16 cellular contexts compared by ENCODE assay signal in genomic region chr15:58467121-58467721, GRCh38. TPM values are rescaled to one million over a fixed set of nuclear protein-coding genes. Genes with fewer than 3 reads are reported as not detected.
DNase-seq lines count a peak whose midpoint lies in the region; ATAC-seq, FAIRE-seq and TF ChIP-seq lines count a peak whose summit lies in the region.
"Had no signal": no experiment of that assay in that cellular context is flagged by ENCODE, and none has a peak within 500 bp of the region (broad histone marks: within the 10 kb centered on the region; RNA-seq: fewer than 3 reads in every experiment).

No MANE protein-coding gene starts in this region.

- peak overlapping the region; percentile 26 for H3K4me3 Mint-ChIP-seq in Calu3 (ENCODE audit: low read depth, unreplicated experiment)
- no peak overlapping the region for H3K4me3 Mint-ChIP-seq in naive thymus-derived CD4-positive, alpha-beta T cell
- H3K4me3 Mint-ChIP-seq: activated B cell treated with CpG ODN at 0.5 μM for 24 hours; activated T-cell treated with anti-CD3 and anti-CD28 coated beads, Interleukin-2, amount 50 U/mL, for 4 hours had no signal

- H3K9me3 Mint-ChIP-seq in Calu3 (ENCODE audit: low read depth, unreplicated experiment): peaks cover 3% of the 10 kb centered on the region
- no peaks in the 10 kb centered on the region for H3K9me3 Mint-ChIP-seq in naive thymus-derived CD4-positive, alpha-beta T cell
- H3K9me3 Mint-ChIP-seq: activated B cell treated with CpG ODN at 0.5 μM for 24 hours; activated T-cell treated with anti-CD3 and anti-CD28 coated beads, Interleukin-2, amount 50 U/mL, for 4 hours; CD4-positive, alpha-beta memory T cell had no signal

- H3K27me3 Mint-ChIP-seq in Calu3 (ENCODE audit: unreplicated experiment): no peaks in the 10 kb centered on the region
- H3K27me3 Mint-ChIP-seq in naive thymus-derived CD4-positive, alpha-beta T cell: no peaks in the 10 kb centered on the region

- TF ChIP-seq RAD21 in K562 (CRISPR knock-in tag; conservative IDR thresholded peaks at IDR 0.05 in 1 of 2, IDR thresholded peaks at IDR 0.05 in 1 of 2): no peak

- no peak overlapping the region for H3K4me3 ChIP-seq in K562
- H3K4me3 ChIP-seq in small intestine (ENCODE audit: low read depth in 1 of 2, low read length in 2 of 2): no peak overlapping the region
- no peak overlapping the region for H3K4me3 ChIP-seq in naive thymus-derived CD4-positive, alpha-beta T cell (ENCODE audit: low read length)
- H3K4me3 ChIP-seq: SK-N-MC, skin epidermis had no signal

- no peaks in the 10 kb centered on the region for H3K79me2 ChIP-seq in K562 (ENCODE audit: control insufficient read depth, insufficient read depth, low read length)

- no peak overlapping the region for H3K9ac ChIP-seq in K562 (ENCODE audit: insufficient read depth in 1 of 2, low read depth in 2 of 2, low read length in 2 of 2)

- H3K27me3 ChIP-seq in K562 (ENCODE audit: control insufficient read depth in 2 of 2, insufficient read depth in 2 of 2, low read length in 2 of 2): no peaks in the 10 kb centered on the region
- H3K27me3 ChIP-seq in small intestine (ENCODE audit: control insufficient read depth in 2 of 2, insufficient read depth in 2 of 2, low read length in 2 of 2): no peaks in the 10 kb centered on the region
- no peaks in the 10 kb centered on the region for H3K27me3 ChIP-seq in naive thymus-derived CD4-positive, alpha-beta T cell (ENCODE audit: control insufficient read depth in 2 of 2, insufficient read depth in 2 of 2, low read length in 2 of 2)

- TF ChIP-seq POLR2A in K562 (conservative IDR thresholded peaks at IDR 0.05): no peak

- ATAC-seq in K562 (peak; percentile 71), GM18517 (IDR thresholded peaks at IDR 0.05; ENCODE audit: unreplicated experiment) (no peak)
- no peak for ATAC-seq in naive thymus-derived CD4-positive, alpha-beta T cell
- ATAC-seq: activated T-cell treated with anti-CD3 and anti-CD28 coated beads, Interleukin-2, amount 50 U/mL, for 4 hours had no signal

- intact Hi-C loops in Calu3 (cut with micrococcal nuclease; ENCODE audit: unreplicated experiment) (loop anchor here (1.0 to 10.0 kb wide), 4 partner anchors 27 to 278 kb away; partner anchors contain the start of gene ADAM10), K562 (cut with micrococcal nuclease) (no loop called here)
- intact Hi-C loops in naive thymus-derived CD4-positive, alpha-beta T cell (cut with micrococcal nuclease): no loop called here

- H3K36me3 ChIP-seq in K562 (ENCODE audit: control insufficient read depth, insufficient read depth, low read length) (no peaks in the 10 kb centered on the region), small intestine (ENCODE audit: control insufficient read depth in 2 of 2, insufficient read depth in 2 of 2, low read length in 2 of 2) (no peaks in the 10 kb centered on the region)
- H3K36me3 ChIP-seq in naive thymus-derived CD4-positive, alpha-beta T cell (ENCODE audit: control insufficient read depth in 2 of 3, insufficient read depth in 3 of 3, low read length in 3 of 3): no peaks in the 10 kb centered on the region

- H3K36me3 Mint-ChIP-seq in Calu3 (ENCODE audit: insufficient read depth, unreplicated experiment): peaks cover 34% of the 10 kb centered on the region
- H3K36me3 Mint-ChIP-seq in naive thymus-derived CD4-positive, alpha-beta T cell: peaks cover 0 to 11% (median 0%) of the 10 kb centered on the region in 5 donors
- H3K36me3 Mint-ChIP-seq: CD4-positive, alpha-beta memory T cell had no signal

- peak overlapping the region; percentile 28 for H3K4me2 ChIP-seq in K562 (ENCODE audit: insufficient read depth, low read length)

- peaks cover 75% of the 10 kb centered on the region for H3K4me1 Mint-ChIP-seq in Calu3 (ENCODE audit: low read depth, unreplicated experiment)
- peaks cover 9 to 51% (median 28%) of the 10 kb centered on the region in 7 donors for H3K4me1 Mint-ChIP-seq in naive thymus-derived CD4-positive, alpha-beta T cell
- H3K4me1 Mint-ChIP-seq: activated B cell treated with CpG ODN at 0.5 μM for 24 hours had no signal

- H3K27ac Mint-ChIP-seq in Calu3 (ENCODE audit: unreplicated experiment): peak overlapping the region; percentile 75
- no peak overlapping the region for H3K27ac Mint-ChIP-seq in naive thymus-derived CD4-positive, alpha-beta T cell
- H3K27ac Mint-ChIP-seq: activated B cell treated with CpG ODN at 0.5 μM for 24 hours; CD4-positive, alpha-beta memory T cell had no signal

- no peak for TF ChIP-seq CTCF in Calu3 (IDR thresholded peaks at IDR 0.05; ENCODE audit: unreplicated experiment)
- no peak for TF ChIP-seq CTCF in K562 (IDR thresholded peaks at IDR 0.05 in 2 of 3, conservative IDR thresholded peaks at IDR 0.05 in 1 of 3; ENCODE audit: insufficient read depth in 2 of 3, low read depth in 1 of 3, low read length in 3 of 3)

- POLR2A ChIA-PET in K562 (lab: Yijun Ruan, JAX): interaction anchor here (1.0 kb wide), 1 partner anchor 54 kb away, joined by 4 read pairs; no protein-coding TSS in a partner anchor
- POLR2A ChIA-PET in naive thymus-derived CD4-positive, alpha-beta T cell (lab: Charles Lee): no interaction called here

- no peaks in the 10 kb centered on the region for H3K9me1 ChIP-seq in K562 (ENCODE audit: control insufficient read depth, insufficient read depth, low read length)

- in situ Hi-C loops in K562 (cut with MboI): no loop called here

- DNase-seq in Calu3 (peak; percentile 49), NCI-H2107 treated with DMSO at 0.1 percent for 48 hours (lab: John Stamatoyannopoulos, UW; ENCODE audit: unreplicated experiment) (peak; percentile 92), K562 (ENCODE audit: extremely low read depth in 1 of 4, low spot score in 3 of 4) (no peak), non-pigmented ciliary epithelial cell (ENCODE audit: low read depth) (peak; percentile 49), small intestine (no peak), OCI-M1 (lab: John Stamatoyannopoulos, UW) (no peak)
- DNase-seq in naive thymus-derived CD4-positive, alpha-beta T cell: no peak
- DNase-seq: activated B cell treated with CpG ODN at 0.5 μM for 24 hours; activated T-cell treated with anti-CD3 and anti-CD28 coated beads, Interleukin-2, amount 50 U/mL, for 4 hours; CD4-positive, alpha-beta memory T cell; Karpas-422 had no signal

- CTCF ChIA-PET in Calu3 (lab: Charles Lee): interaction anchor here (0.5 to 2.4 kb wide), 7 partner anchors 26 to 239 kb away, joined by 3 to 12 read pairs (median 5); no protein-coding TSS in a partner anchor
- CTCF ChIA-PET in K562 (lab: Yijun Ruan, JAX; ENCODE audit: low intra/inter-chr PET ratio): no interaction called here
- CTCF ChIA-PET in naive thymus-derived CD4-positive, alpha-beta T cell (lab: Charles Lee): no interaction called here

- H3K9me3 ChIP-seq in K562 (replicated peaks; ENCODE audit: control insufficient read depth, insufficient read depth, low read depth, low read length) (no peaks in the 10 kb centered on the region), small intestine (ENCODE audit: control insufficient read depth, low read depth) (no peaks in the 10 kb centered on the region)
- no peaks in the 10 kb centered on the region for H3K9me3 ChIP-seq in naive thymus-derived CD4-positive, alpha-beta T cell (ENCODE audit: control insufficient read depth in 2 of 3, low read length in 3 of 3)

- peak overlapping the region; percentile 81 for H2AFZ ChIP-seq in K562 (ENCODE audit: low read depth, low read length)

- H3K27ac ChIP-seq in K562 (ENCODE audit: extremely low read depth, low read depth, low read length) (no peak overlapping the region), small intestine (ENCODE audit: low read depth in 1 of 2, low read length in 1 of 2) (peak overlapping the region in 1 of 2 donors; percentile 34)
- no peak overlapping the region for H3K27ac ChIP-seq in naive thymus-derived CD4-positive, alpha-beta T cell (ENCODE audit: low read depth, low read length)
- H3K27ac ChIP-seq: SK-N-MC, skin epidermis had no signal

- BruUV-seq in Calu3 (replicated peaks; lab: Mats Ljungman, UMichigan) (no TSS peak), K562 (replicated peaks; lab: Mats Ljungman, UMichigan) (no TSS peak)

- H3K4me1 ChIP-seq in K562 (replicated peaks in 1 of 2; ENCODE audit: control insufficient read depth in 2 of 2, insufficient read depth in 2 of 2, low read length in 2 of 2) (peaks cover 5 to 9% of the 10 kb centered on the region in 2 experiments; a peak in 3 of 5 replicates), small intestine (ENCODE audit: control insufficient read depth in 2 of 2, insufficient read depth in 1 of 2, low read depth in 1 of 2, low read length in 1 of 2) (no peaks in the 10 kb centered on the region)
- peaks cover 0 to 6% of the 10 kb centered on the region in 2 donors for H3K4me1 ChIP-seq in naive thymus-derived CD4-positive, alpha-beta T cell (ENCODE audit: control insufficient read depth in 2 of 2, insufficient read depth in 2 of 2, low read length in 2 of 2)

- TF ChIP-seq EP300 in K562 (IDR thresholded peaks at IDR 0.05; ENCODE audit: low read length): no peak

- H4K20me1 ChIP-seq in K562 (replicated peaks; ENCODE audit: control insufficient read depth, insufficient read depth, low read length): no peaks in the 10 kb centered on the region

- WGBS in K562 (ENCODE audit: insufficient coverage, low coverage, missing lambda C conversion rate): 38% methylated on average over 15 of the region's 15 CpGs
- 71 to 82% (median 75%) methylated on average over 15 of the region's 15 CpGs for WGBS in small intestine, 3 donors

- FAIRE-seq in K562 (lab: Jason Lieb, UNC): peak; percentile 29
- no peak for FAIRE-seq in small intestine (lab: Jason Lieb, UNC)
- FAIRE-seq: bronchial epithelial cell had no signal

RNA-seq across cellular contexts. Expression of gene LIPC, which starts 35.4 kb away (rescaled TPM):
- total RNA-seq in Calu3 (2022) (0.49 TPM in 1 of 2 replicates, not detected in the other), K562 (2014; rRNA removed) (0.08 TPM in 1 of 2 replicates, not detected in the other), K562 (2014; rRNA removed; fragmentation: Illumina TruSeq; extraction: Trizol) (0.07 and 0.29 TPM in 2 replicates), K562 (2015; rRNA removed; fragmentation: Illumina TruSeq; extraction: Trizol) (0.15 and 0.33 TPM in 2 replicates), K562 (2021) (0.13 and 0.27 TPM in 2 replicates)
- total RNA-seq in K562 (2011; cell fraction: chromatin; rRNA removed; ENCODE audit: low replicate concordance): 0.42 TPM in 1 of 2 replicates, not detected in the other
- total RNA-seq in K562 (2011; cell fraction: nucleolus; rRNA removed): 0.17 and 0.26 TPM in 2 replicates
- total RNA-seq in K562 (2011; cell fraction: nucleoplasm; rRNA removed): 0.15 and 0.92 TPM in 2 replicates
- polyA plus RNA-seq in K562 (2011; rRNA removed) (0.11 and 0.12 TPM in 2 replicates), K562 (2014; fragmentation: Illumina TruSeq; extraction: Trizol) (0.09 and 0.14 TPM in 2 replicates), K562 (2014; fragmentation: Nextera tagmentation; extraction: Ambion mirVana) (under 1 TPM in 1 of 2 experiments, not detected in 1; 0.07 TPM), K562 (2014; rRNA removed) (0.35 and 0.41 TPM in 2 replicates), small intestine (1 to 10 TPM in 2 of 3 donors, under 1 TPM in 1; 0.98 to 2.0 (median 1.4) TPM)
- 0.16 TPM in 1 of 2 replicates, not detected in the other for polyA plus RNA-seq in K562 (2011; cell fraction: cytosol; rRNA removed)
- 0.14 and 0.36 TPM in 2 replicates for polyA plus RNA-seq in K562 (2011; cell fraction: nucleus; rRNA removed)
- 0.76 and 4.9 TPM in 2 replicates for polyA plus RNA-seq in K562 (2012)
- polyA minus RNA-seq in K562 (2011; rRNA and poly(A)+ RNA removed): 0.11 and 0.12 TPM in 2 replicates
- polyA minus RNA-seq in K562 (2011; cell fraction: cytosol; rRNA and poly(A)+ RNA removed): not detected in 2 replicates
- polyA minus RNA-seq in K562 (2011; cell fraction: nucleus; rRNA and poly(A)+ RNA removed): 0.13 and 0.22 TPM in 2 replicates
- total RNA-seq in naive thymus-derived CD4-positive, alpha-beta T cell: 1 to 10 TPM in 1 of 5 experiments, under 1 TPM in 4; 0.46 to 5.1 (median 0.77) TPM
- polyA plus RNA-seq in naive thymus-derived CD4-positive, alpha-beta T cell: 1 to 10 TPM in 1 of 2 donors, under 1 TPM in 1; 0.58 to 2.1 TPM
- total RNA-seq: activated B cell treated with CpG ODN at 0.5 μM for 24 hours, NCI-H460 had no signal

Comparison
In these comparisons a context has a peak if more than half of its experiments do, and no peak if none do; other contexts are left out.
1. DNase-seq: peak in Calu3 (single experiment), NCI-H2107 treated with DMSO at 0.1 percent for 48 hours (single experiment) and non-pigmented ciliary epithelial cell (single experiment); none in K562 (0 of 4), small intestine (single experiment), naive thymus-derived CD4-positive, alpha-beta T cell (0 of 9) and OCI-M1 (single experiment).